ENCODE assay signal across 8 cellular contexts in genomic region chr18:48940854-48941531, GRCh38. TPM values are rescaled to one million over a fixed set of nuclear protein-coding genes. Genes with fewer than 3 reads are reported as not detected.
DNase-seq lines count a peak whose midpoint lies in the region; ATAC-seq, FAIRE-seq and TF ChIP-seq lines count a peak whose summit lies in the region.

No MANE protein-coding gene starts in this region.

- H3K9me3 ChIP-seq in Panc1 (ENCODE audit: control insufficient read depth, insufficient read depth, low read depth, low read length) (no peaks in the 10 kb centered on the region), HepG2 (ENCODE audit: low read length) (no peaks in the 10 kb centered on the region), MG63 (no peaks in the 10 kb centered on the region)

- peak overlapping the region; percentile 99 for H3K4me2 ChIP-seq in HepG2 (ENCODE audit: low read depth, low read length)

- H3K4me1 ChIP-seq in Panc1 (ENCODE audit: control insufficient read depth, insufficient read depth, low read length) (peaks cover 89% of the 10 kb centered on the region), HepG2 (ENCODE audit: insufficient read depth, low read length) (peaks cover 99% of the 10 kb centered on the region)

- 0 out of 2 replicates have a peak, but pooled peaks cover 2% of the 10 kb centered on the region for H3K36me3 ChIP-seq in Panc1 (ENCODE audit: control insufficient read depth, insufficient read depth, low read length)
- H3K36me3 ChIP-seq in HepG2 (replicated peaks in 1 of 2; ENCODE audit: control insufficient read depth in 1 of 2, insufficient read depth in 2 of 2, low read length in 2 of 2): peaks cover 12 to 53% of the 10 kb centered on the region in 2 experiments
- peaks cover 66% of the 10 kb centered on the region for H3K36me3 ChIP-seq in MG63

- CTCF ChIA-PET in Panc1 (lab: Charles Lee): no interaction called here
- CTCF ChIA-PET in HepG2 (lab: Yijun Ruan, JAX; ENCODE audit: low intra/inter-chr PET ratio, low total read pairs): no interaction called here

- intact Hi-C loops in Panc1 (cut with micrococcal nuclease; ENCODE audit: unreplicated experiment) (loop anchor here (10.0 kb wide), 1 partner anchor 266 kb away; no protein-coding TSS in a partner anchor), HepG2 (cut with micrococcal nuclease; ENCODE audit: unreplicated experiment) (loop anchor here (5.0 to 10.0 kb wide), 2 partner anchors 41 to 294 kb away; no protein-coding TSS in a partner anchor)

- ATAC-seq in Panc1 (no peak), HepG2 (no peak)

- H3K27ac ChIP-seq in 22Rv1: peak overlapping the region; percentile 18; the same call in 1 of the 2 replicates
- peak overlapping the region; percentile 90 for H3K27ac ChIP-seq in Panc1 (ENCODE audit: low read length)
- peak overlapping the region; percentile 12 for H3K27ac ChIP-seq in HepG2 (ENCODE audit: extremely low read length, insufficient read depth, low read length)

- peak overlapping the region; percentile 20; the same call in 1 of the 2 replicates for H3K9ac ChIP-seq in HepG2 (ENCODE audit: insufficient read depth, low read depth, low read length)

- BruUV-seq in Panc1 (replicated peaks; lab: Mats Ljungman, UMichigan) (TSS peak; percentile 16), HepG2 (replicated peaks; lab: Mats Ljungman, UMichigan) (no TSS peak)

- TF ChIP-seq EP300 in HepG2 (IDR thresholded peaks at IDR 0.05; ENCODE audit: low read depth in 2 of 2, low read length in 2 of 2) (no peak), HepG2 (CRISPR knock-in tag; IDR thresholded peaks at IDR 0.05; ENCODE audit: borderline replicate concordance) (no peak)

- H4K20me1 ChIP-seq in HepG2 (ENCODE audit: insufficient read depth, low read length): peaks cover 79% of the 10 kb centered on the region

- FAIRE-seq in HepG2 (lab: Jason Lieb, UNC): no peak

- TF ChIP-seq POLR2A in HepG2 (IDR thresholded peaks at IDR 0.05; ENCODE audit: insufficient read depth in 1 of 2, low read depth in 2 of 2, low read length in 2 of 2): no peak

- TF ChIP-seq CTCF in 22Rv1 (IDR thresholded peaks at IDR 0.05): no peak
- no peak for TF ChIP-seq CTCF in GM20000 (IDR thresholded peaks at IDR 0.05; ENCODE audit: extremely low read depth, missing control alignments)
- TF ChIP-seq CTCF in Panc1 (IDR thresholded peaks at IDR 0.05): no peak
- TF ChIP-seq CTCF in HepG2 (CRISPR knock-in tag; IDR thresholded peaks at IDR 0.05): no peak

- H3K27me3 ChIP-seq in Panc1 (ENCODE audit: control insufficient read depth, insufficient read depth, low read length) (no peaks in the 10 kb centered on the region), HepG2 (ENCODE audit: control insufficient read depth in 1 of 2, insufficient read depth in 2 of 2, low read length in 2 of 2) (no peaks in the 10 kb centered on the region), MG63 (no peaks in the 10 kb centered on the region)

- 73% methylated on average over 12 of the region's 12 CpGs for WGBS in HepG2 (ENCODE audit: low lambda C conversion rate)

- in situ Hi-C loops in Panc1 (cut with HindIII; ENCODE audit: low pct_unique_long_range_greater_than_20kb, low sequenced_read_pairs): no loop called here
- in situ Hi-C loops in HepG2 (cut with HindIII; ENCODE audit: extremely low pct_ligation_motif_present, low pct_unique_long_range_greater_than_20kb): no loop called here

- DNase-seq in GM20000 (ENCODE audit: low spot score): peak; percentile 63
- DNase-seq in Panc1 (ENCODE audit: low read depth, low spot score): no peak
- DNase-seq in activated effector memory CD4-positive, alpha-beta T cell treated with Interleukin-2 at 50 U/mL for 16 hours: peak; percentile 76
- DNase-seq in HepG2 (ENCODE audit: low spot score): no peak
- DNase-seq in stimulated activated CD8-positive, alpha-beta memory T cell treated with anti-CD3 and anti-CD28 coated beads, Interleukin-7, amount 100 ng/mL, for 1 hour (ENCODE audit: low read depth in 2 of 2): peak; percentile 66 to 74
- no peak for DNase-seq in MG63
- DNase-seq in NCI-H2107 treated with DMSO at 0.1 percent for 48 hours (lab: John Stamatoyannopoulos, UW; ENCODE audit: unreplicated experiment): no peak

- POLR2A ChIA-PET in Panc1 (lab: Charles Lee) (interaction anchor here (0.7 kb wide), 1 partner anchor 11 kb away, joined by 7 read pairs; no protein-coding TSS in a partner anchor), HepG2 (lab: Yijun Ruan, JAX) (interaction anchor here (1.1 to 1.9 kb wide), 2 partner anchors 11 to 47 kb away, joined by 3 to 14 read pairs; no protein-coding TSS in a partner anchor)

- peak overlapping the region; percentile 1 to 26; a peak in 2 of 4 replicates for H3K4me3 ChIP-seq in Panc1 (ENCODE audit: low read depth in 2 of 2, low read length in 2 of 2)
- peak overlapping the region in 1 of 3 experiments; percentile 53; a peak in 1 of 6 replicates for H3K4me3 ChIP-seq in HepG2 (replicated peaks in 1 of 3; ENCODE audit: insufficient read depth in 1 of 3, low read depth in 2 of 3, low read length in 3 of 3)
- no peak overlapping the region for H3K4me3 ChIP-seq in MG63

- TF ChIP-seq RAD21 in HepG2 (CRISPR knock-in tag; IDR thresholded peaks at IDR 0.05): no peak

- H2AFZ ChIP-seq in HepG2 (ENCODE audit: low read length): no peak overlapping the region

- H3K79me2 ChIP-seq in HepG2 (ENCODE audit: insufficient read depth, low read length): peaks cover 99% of the 10 kb centered on the region

TF ChIP-seq in HepG2, 621 proteins besides CTCF, POLR2A, EP300 and RAD21 (continues in another document):
- TF ChIP-seq ZNF510 (CRISPR knock-in tag; IDR thresholded peaks at IDR 0.05; ENCODE audit: low read depth) (no peak), RXRA (CRISPR knock-in tag; IDR thresholded peaks at IDR 0.05) (no peak), NFE2 (CRISPR knock-in tag; IDR thresholded peaks at IDR 0.05) (no peak), ZNF562 (CRISPR knock-in tag; IDR thresholded peaks at IDR 0.05; ENCODE audit: borderline replicate concordance) (no peak), CENPX (CRISPR knock-in tag; IDR thresholded peaks at IDR 0.05) (no peak), SAP130 (CRISPR knock-in tag; IDR thresholded peaks at IDR 0.05; ENCODE audit: low read depth) (peak; percentile 5; the same call in 1 of the 2 replicates), RCOR2 (CRISPR knock-in tag; IDR thresholded peaks at IDR 0.05) (no peak)

RNA-seq across cellular contexts. Expression of gene SMAD7, which starts 9.8 kb away (rescaled TPM):
- 21.3 TPM for total RNA-seq in Panc1 (2021; ENCODE audit: unreplicated experiment)
- polyA plus RNA-seq in Panc1 (2012; ENCODE audit: insufficient read length): 14.5 TPM
- total RNA-seq in HepG2 (2016; rRNA removed; fragmentation: Illumina TruSeq; extraction: Trizol): 18.7 and 24.7 TPM in 2 replicates
- total RNA-seq in HepG2 (2016; cell fraction: cytosol; rRNA removed; fragmentation: Illumina TruSeq; extraction: Trizol; ENCODE audit: low read depth): 3.3 TPM in 2 replicates
- 17.7 and 26.0 TPM in 2 replicates for total RNA-seq in HepG2 (2016; cell fraction: insoluble cytoplasmic fraction; rRNA removed; fragmentation: Illumina TruSeq; extraction: Trizol)
- total RNA-seq in HepG2 (2016; cell fraction: membrane; rRNA removed; fragmentation: Illumina TruSeq; extraction: Trizol): 12.5 and 14.2 TPM in 2 replicates
- 22.7 and 23.8 TPM in 2 replicates for total RNA-seq in HepG2 (2016; cell fraction: nucleus; rRNA removed; fragmentation: Illumina TruSeq; extraction: Trizol)
- polyA plus RNA-seq in HepG2 (2011; rRNA removed): 15.8 and 17.4 TPM in 2 replicates
- 15.1 and 16.9 TPM in 2 replicates for polyA plus RNA-seq in HepG2 (2011; cell fraction: cytosol; rRNA removed)
- polyA plus RNA-seq in HepG2 (2011; cell fraction: nucleus; rRNA removed): 16.5 and 25.6 TPM in 2 replicates
- polyA plus RNA-seq in HepG2 (2012): 5.6 and 8.5 TPM in 2 replicates
- polyA plus RNA-seq in HepG2 (2016; cell fraction: cytosol; fragmentation: Illumina TruSeq; extraction: Trizol; ENCODE audit: low read depth): 1.4 and 2.1 TPM in 2 replicates
- 15.7 and 17.1 TPM in 2 replicates for polyA plus RNA-seq in HepG2 (2016; cell fraction: insoluble cytoplasmic fraction; fragmentation: Illumina TruSeq; extraction: Trizol; ENCODE audit: low read depth)
- 4.9 TPM in 2 replicates for polyA plus RNA-seq in HepG2 (2016; cell fraction: membrane; fragmentation: Illumina TruSeq; extraction: Trizol; ENCODE audit: low read depth)
- 40.0 and 43.9 TPM in 2 replicates for polyA plus RNA-seq in HepG2 (2016; cell fraction: nucleus; fragmentation: Illumina TruSeq; extraction: Trizol; ENCODE audit: insufficient read depth, low read depth)
- 38.7 and 47.8 TPM in 2 replicates for polyA minus RNA-seq in HepG2 (2011; rRNA and poly(A)+ RNA removed; ENCODE audit: low replicate concordance)
- 11.5 and 17.8 TPM in 2 replicates for polyA minus RNA-seq in HepG2 (2011; cell fraction: cytosol; rRNA and poly(A)+ RNA removed)
- 14.8 and 26.3 TPM in 2 replicates for polyA minus RNA-seq in HepG2 (2011; cell fraction: nucleus; rRNA and poly(A)+ RNA removed)
- 13.4 and 29.3 TPM in 2 replicates for total RNA-seq in MG63 (2014; rRNA removed; shearing (Covaris generic); ENCODE audit: low replicate concordance)

Comparison
In these comparisons a context has a peak if more than half of its experiments do, and no peak if none do; other contexts are left out.
1. H3K27ac ChIP-seq: peak in every context shown above with its lines; median percentile 90 in Panc1; 18 in 22Rv1; 12 in HepG2.
2. DNase-seq: peak in GM20000 (single experiment), activated effector memory CD4-positive, alpha-beta T cell treated with Interleukin-2 at 50 U/mL for 16 hours (single experiment) and stimulated activated CD8-positive, alpha-beta memory T cell treated with anti-CD3 and anti-CD28 coated beads, Interleukin-7, amount 100 ng/mL, for 1 hour (2 of 2); none in Panc1 (single experiment), HepG2 (single experiment), MG63 (single experiment) and NCI-H2107 treated with DMSO at 0.1 percent for 48 hours (single experiment).